8 cellular contexts compared by ENCODE assay signal in genomic region chr17:34668206-34668605, GRCh38.
"Had no signal": no experiment of that assay in that cellular context is flagged by ENCODE, and none has a peak within 500 bp of the region (broad histone marks: within the 10 kb centered on the region; RNA-seq: fewer than 3 reads in every experiment).

No MANE protein-coding gene starts in this region.

- DNase-seq: GM23248, GOT3, H7, H9, HCEC 1CT, HFFc6 had no signal

- H3K4me3 ChIP-seq: GM23248, GM23338, HAP-1 had no signal

- H3K27ac ChIP-seq: GM23248 had no signal
